7 cellular contexts compared by ENCODE assay signal in genomic region chr1:144439737-144440136, GRCh38. TPM values are rescaled to one million over a fixed set of nuclear protein-coding genes. Genes with fewer than 3 reads are reported as not detected.
DNase-seq lines count a peak whose midpoint lies in the region; ATAC-seq and TF ChIP-seq lines count a peak whose summit lies in the region.
"Not testable (repeated sequence)": the region's sequence is repeated elsewhere in the genome, so short reads cannot be mapped to it uniquely, and the experiment has no call there.

No MANE protein-coding gene starts in this region.

- in situ Hi-C loops in IMR-90 (cut with MboI; ENCODE audit: low sequenced_read_pairs); Panc1 (cut with HindIII; ENCODE audit: low pct_unique_long_range_greater_than_20kb, low sequenced_read_pairs): not testable (repeated sequence)

- not testable (repeated sequence) for H3K27ac ChIP-seq in DOHH2 (ENCODE audit: low read depth, low read length); IMR-90 (ENCODE audit: insufficient read depth, low read length); Panc1 (ENCODE audit: low read length)

- H3K9me1 ChIP-seq in IMR-90 (ENCODE audit: insufficient read depth, low read length): not testable (repeated sequence)

- H3K14ac ChIP-seq in IMR-90 (replicated peaks; ENCODE audit: low read depth, low read length): not testable (repeated sequence)

- H3K4me3 ChIP-seq in DOHH2 (ENCODE audit: low read length); IMR-90 (ENCODE audit: insufficient read depth, low read depth, low read length); Panc1 (ENCODE audit: low read depth in 2 of 2, low read length in 2 of 2); fibroblast of pulmonary artery (replicated peaks; ENCODE audit: low read depth, low read length): not testable (repeated sequence)

- not testable (repeated sequence) for H3K36me3 ChIP-seq in DOHH2 (ENCODE audit: control insufficient read depth, low read length); IMR-90 (ENCODE audit: control insufficient read depth, insufficient read depth, low read length); Panc1 (ENCODE audit: control insufficient read depth, insufficient read depth, low read length)

- H2AK9ac ChIP-seq in IMR-90 (replicated peaks; ENCODE audit: low read depth, low read length, poor library complexity): not testable (repeated sequence)

- not testable (repeated sequence) for BruUV-seq in IMR-90 (replicated peaks; lab: Mats Ljungman, UMichigan); Panc1 (replicated peaks; lab: Mats Ljungman, UMichigan); MCF 10A (replicated peaks; lab: Mats Ljungman, UMichigan)

- H3K4me2 ChIP-seq in DOHH2 (ENCODE audit: low read length); IMR-90 (ENCODE audit: low read depth, low read length): not testable (repeated sequence)

- H3K27me3 Mint-ChIP-seq in activated CD4-positive, alpha-beta T cell treated with anti-CD3 and anti-CD28 coated beads, Interleukin-2, amount 10 ng/mL, durations not matched to agents 7 days and 5 days; MCF 10A (ENCODE audit: insufficient read depth, unreplicated experiment); osteocyte (ENCODE audit: unreplicated experiment): not testable (repeated sequence)

- not testable (repeated sequence) for H4K20me1 ChIP-seq in DOHH2 (ENCODE audit: control insufficient read depth, insufficient read depth, low read depth, low read length); IMR-90 (ENCODE audit: insufficient read depth, low read length)

- H3K4me1 ChIP-seq in DOHH2 (ENCODE audit: control insufficient read depth, low read length); IMR-90 (ENCODE audit: control insufficient read depth, insufficient read depth, low read length); Panc1 (ENCODE audit: control insufficient read depth, insufficient read depth, low read length): not testable (repeated sequence)

- not testable (repeated sequence) for H3F3A ChIP-seq in DOHH2 (ENCODE audit: control insufficient read depth, insufficient read depth)

- H3K79me1 ChIP-seq in IMR-90 (ENCODE audit: low read depth in 1 of 2, low read length in 2 of 2): not testable (repeated sequence)

- not testable (repeated sequence) for H2BK15ac ChIP-seq in IMR-90 (ENCODE audit: low read depth, low read length)

- DNase-seq in IMR-90; Panc1 (ENCODE audit: low read depth, low spot score); MCF 10A (ENCODE audit: unreplicated experiment); fibroblast of pulmonary artery (ENCODE audit: low read depth); osteocyte (ENCODE audit: extremely low spot score, unreplicated experiment): not testable (repeated sequence)
- DNase-seq in activated CD4-positive, alpha-beta T cell treated with anti-CD3 and anti-CD28 coated beads, Interleukin-2, amount 10 ng/mL, durations not matched to agents 7 days and 5 days: peak; percentile 19

- not testable (repeated sequence) for ATAC-seq in IMR-90 (ENCODE audit: low read depth); Panc1

- not testable (repeated sequence) for H3K4me1 Mint-ChIP-seq in activated CD4-positive, alpha-beta T cell treated with anti-CD3 and anti-CD28 coated beads, Interleukin-2, amount 10 ng/mL, durations not matched to agents 7 days and 5 days; MCF 10A (ENCODE audit: insufficient read depth, unreplicated experiment); osteocyte (ENCODE audit: unreplicated experiment)

- not testable (repeated sequence) for H2AK5ac ChIP-seq in IMR-90 (ENCODE audit: low read depth, low read length)

- not testable (repeated sequence) for H3K9me3 Mint-ChIP-seq in activated CD4-positive, alpha-beta T cell treated with anti-CD3 and anti-CD28 coated beads, Interleukin-2, amount 10 ng/mL, durations not matched to agents 7 days and 5 days; MCF 10A (ENCODE audit: unreplicated experiment); osteocyte (ENCODE audit: unreplicated experiment)

- H3K27ac Mint-ChIP-seq in activated CD4-positive, alpha-beta T cell treated with anti-CD3 and anti-CD28 coated beads, Interleukin-2, amount 10 ng/mL, durations not matched to agents 7 days and 5 days; MCF 10A (ENCODE audit: low read depth, unreplicated experiment); osteocyte (ENCODE audit: unreplicated experiment): not testable (repeated sequence)

- H3K23ac ChIP-seq in IMR-90 (ENCODE audit: low read depth, low read length): not testable (repeated sequence)

- H3K36me3 Mint-ChIP-seq in activated CD4-positive, alpha-beta T cell treated with anti-CD3 and anti-CD28 coated beads, Interleukin-2, amount 10 ng/mL, durations not matched to agents 7 days and 5 days (ENCODE audit: low read depth); osteocyte (ENCODE audit: unreplicated experiment): not testable (repeated sequence)
- H3K36me3 Mint-ChIP-seq in MCF 10A (ENCODE audit: insufficient read depth, unreplicated experiment): peaks cover 21% of the 10 kb centered on the region

- WGBS in IMR-90 (ENCODE audit: extremely low coverage in 2 of 2, insufficient read length in 1 of 2), 2 experiments: no CpG with 5 or more reads among the region's 7 CpGs

- not testable (repeated sequence) for H2BK120ac ChIP-seq in IMR-90 (ENCODE audit: low read depth, low read length)

- not testable (repeated sequence) for H3K9ac ChIP-seq in IMR-90 (ENCODE audit: low read depth, low read length)

- not testable (repeated sequence) for TF ChIP-seq RAD21 in IMR-90 (IDR thresholded peaks at IDR 0.05; ENCODE audit: low read length)

- not testable (repeated sequence) for H3K27me3 ChIP-seq in DOHH2 (ENCODE audit: control insufficient read depth, low read length); IMR-90 (ENCODE audit: control insufficient read depth, insufficient read depth, low read length); Panc1 (ENCODE audit: control insufficient read depth, insufficient read depth, low read length)

- not testable (repeated sequence) for H2BK20ac ChIP-seq in IMR-90 (ENCODE audit: low read depth, low read length)

- dilution Hi-C loops in IMR-90 (cut with HindIII; ENCODE audit: low sequenced_read_pairs, unreplicated experiment): not testable (repeated sequence)

- H3K4ac ChIP-seq in IMR-90 (ENCODE audit: low read depth, low read length): not testable (repeated sequence)

- H4K91ac ChIP-seq in IMR-90 (ENCODE audit: insufficient read depth, low read depth, low read length): not testable (repeated sequence)

- not testable (repeated sequence) for H3K18ac ChIP-seq in IMR-90 (ENCODE audit: low read depth, low read length)

- TF ChIP-seq CTCF in DOHH2 (IDR thresholded peaks at IDR 0.05; ENCODE audit: low read depth, low read length, poor library complexity, severe bottlenecking): peak; percentile 17
- TF ChIP-seq CTCF in IMR-90 (conservative IDR thresholded peaks at IDR 0.05; ENCODE audit: low read depth, low read length): peak; percentile 13; the same call in 1 of the 2 replicates
- peak; percentile 64 for TF ChIP-seq CTCF in Panc1 (IDR thresholded peaks at IDR 0.05)
- TF ChIP-seq CTCF in MCF 10A (IDR thresholded peaks at IDR 0.05; ENCODE audit: unreplicated experiment): peak; percentile 44
- TF ChIP-seq CTCF in fibroblast of pulmonary artery (IDR thresholded peaks at IDR 0.05; ENCODE audit: low read length, missing control alignments): peak; percentile 12
- peak; percentile 22 for TF ChIP-seq CTCF in osteocyte (IDR thresholded peaks at IDR 0.05)

- H2BK5ac ChIP-seq in IMR-90 (ENCODE audit: low read depth, low read length, poor library complexity, severe bottlenecking): not testable (repeated sequence)

- H3K9me2 ChIP-seq in DOHH2 (replicated peaks; ENCODE audit: control insufficient read depth, low read length): not testable (repeated sequence)

- intact Hi-C loops in IMR-90 (cut with micrococcal nuclease); Panc1 (cut with micrococcal nuclease; ENCODE audit: unreplicated experiment); MCF 10A (cut with micrococcal nuclease): not testable (repeated sequence)

- not testable (repeated sequence) for H2AFZ ChIP-seq in IMR-90 (replicated peaks; ENCODE audit: low read length, poor library complexity)

- H3K9me3 ChIP-seq in DOHH2 (ENCODE audit: control insufficient read depth, insufficient read depth, low read length); IMR-90 (ENCODE audit: control insufficient read depth, insufficient read depth, low read length); Panc1 (ENCODE audit: control insufficient read depth, insufficient read depth, low read depth, low read length): not testable (repeated sequence)

- not testable (repeated sequence) for H3K4me3 Mint-ChIP-seq in activated CD4-positive, alpha-beta T cell treated with anti-CD3 and anti-CD28 coated beads, Interleukin-2, amount 10 ng/mL, durations not matched to agents 7 days and 5 days; MCF 10A (ENCODE audit: unreplicated experiment); osteocyte (ENCODE audit: unreplicated experiment)

- CTCF ChIA-PET in IMR-90 (lab: Yijun Ruan, JAX); Panc1 (lab: Charles Lee); activated CD4-positive, alpha-beta T cell treated with anti-CD3 and anti-CD28 coated beads, Interleukin-2, amount 10 ng/mL, durations not matched to agents 7 days and 5 days (lab: Charles Lee); MCF 10A (lab: Yijun Ruan, JAX): not testable (repeated sequence)

- not testable (repeated sequence) for H4K5ac ChIP-seq in IMR-90 (ENCODE audit: low read depth, low read length)

- not testable (repeated sequence) for H3K56ac ChIP-seq in IMR-90 (ENCODE audit: extremely low read depth, insufficient read depth, low read length)

- not testable (repeated sequence) for H3K79me2 ChIP-seq in DOHH2 (ENCODE audit: control insufficient read depth, low read length)

- H4K8ac ChIP-seq in IMR-90 (ENCODE audit: low read depth in 2 of 2, low read length in 2 of 2): not testable (repeated sequence)

- not testable (repeated sequence) for TF ChIP-seq POLR2A in IMR-90 (IDR thresholded peaks at IDR 0.05; ENCODE audit: low read depth, low read length)

- POLR2A ChIA-PET in IMR-90 (lab: Charles Lee; ENCODE audit: unreplicated experiment); Panc1 (lab: Charles Lee); activated CD4-positive, alpha-beta T cell treated with anti-CD3 and anti-CD28 coated beads, Interleukin-2, amount 10 ng/mL, durations not matched to agents 7 days and 5 days (lab: Charles Lee); MCF 10A (lab: Yijun Ruan, JAX): not testable (repeated sequence)

RNA-seq across cellular contexts. Expression of gene NBPF15, which starts 21.7 kb away (rescaled TPM):
- total RNA-seq in IMR-90 (2012; rRNA removed) (30.3 and 31.0 TPM in 2 replicates), Panc1 (2021; ENCODE audit: unreplicated experiment) (68.3 TPM), MCF 10A (2022) (158 and 162 TPM in 2 replicates), osteocyte (70.1 and 72.0 TPM in 2 replicates)
- 38.5 and 42.7 TPM in 2 replicates for polyA plus RNA-seq in IMR-90 (2012; rRNA removed)
- 8.0 and 10.4 TPM in 2 replicates for polyA plus RNA-seq in IMR-90 (2012; cell fraction: cytosol; rRNA removed)
- polyA plus RNA-seq in IMR-90 (2012; cell fraction: nucleus; rRNA removed; ENCODE audit: low replicate concordance): 90.6 and 218 TPM in 2 replicates
- polyA plus RNA-seq in Panc1 (2012; ENCODE audit: insufficient read length): 55.2 TPM
- total RNA-seq in activated CD4-positive, alpha-beta T cell treated with anti-CD3 and anti-CD28 coated beads, Interleukin-2, amount 10 ng/mL, durations not matched to agents 7 days and 5 days: 10 to 100 TPM; 64.3 to 77.7 TPM

Comparison
In these comparisons a context has a peak if more than half of its experiments do, and no peak if none do; other contexts are left out.
1. CTCF ChIP-seq: peak in every context shown above with its lines; median percentile 64 in Panc1; 44 in MCF 10A; 22 in osteocyte; 17 in DOHH2; 13 in IMR-90; 12 in fibroblast of pulmonary artery.